ENCODE assay signal across 16 cellular contexts in genomic region chr11:1460994-1461805, GRCh38. TPM values are rescaled to one million over a fixed set of nuclear protein-coding genes. Genes with fewer than 3 reads are reported as not detected.
DNase-seq lines count a peak whose midpoint lies in the region; TF ChIP-seq lines count a peak whose summit lies in the region.
"Had no signal": no experiment of that assay in that cellular context is flagged by ENCODE, and none has a peak within 500 bp of the region (broad histone marks: within the 10 kb centered on the region; RNA-seq: fewer than 3 reads in every experiment).

No MANE protein-coding gene starts in this region.

- H3K4me1 Mint-ChIP-seq in glutamatergic neuron (ENCODE audit: low read depth, unreplicated experiment): peaks cover 7% of the 10 kb centered on the region
- no peaks in the 10 kb centered on the region for H3K4me1 Mint-ChIP-seq in activated CD4-positive, alpha-beta T cell treated with anti-CD3 and anti-CD28 coated beads, Interleukin-2, amount 10 ng/mL, durations not matched to agents 24 days and 14 days

- H3K27ac ChIP-seq in caudate nucleus (ENCODE audit: low read depth, low read length): peak overlapping the region; percentile 67
- peak overlapping the region in 7 of 8 donors; percentile 65 to 82 (median 69) for H3K27ac ChIP-seq in spleen
- H3K27ac ChIP-seq: C4-2B, hepatocyte had no signal

- DNase-seq in DMS53 treated with DMSO at 0.1 percent for 48 hours (lab: John Stamatoyannopoulos, UW; ENCODE audit: unreplicated experiment): peak; percentile 33
- no peak for DNase-seq in caudate nucleus (lab: John Stamatoyannopoulos, UW)
- DNase-seq in glutamatergic neuron: no peak
- no peak for DNase-seq in spleen
- no peak for DNase-seq in 8988T
- DNase-seq in NK-92 (lab: John Stamatoyannopoulos, UW; ENCODE audit: unreplicated experiment): no peak
- no peak for DNase-seq in kidney glomerular epithelial cell (lab: John Stamatoyannopoulos, UW)
- DNase-seq in activated CD4-positive, alpha-beta T cell treated with anti-CD3 and anti-CD28 coated beads, Interleukin-2, amount 10 ng/mL, durations not matched to agents 24 days and 14 days: no peak
- DNase-seq: activated CD4-positive, alpha-beta T cell treated with anti-CD3 and anti-CD28 coated beads for 48 hours; activated naive CD4-positive, alpha-beta T cell; NCI-H1436 treated with DMSO at 0.1 percent for 48 hours; NCI-H82; SK-N-SH had no signal

- H3K27me3 Mint-ChIP-seq in glutamatergic neuron (ENCODE audit: unreplicated experiment): peaks cover 32% of the 10 kb centered on the region
- no peaks in the 10 kb centered on the region for H3K27me3 Mint-ChIP-seq in activated CD4-positive, alpha-beta T cell treated with anti-CD3 and anti-CD28 coated beads, Interleukin-2, amount 10 ng/mL, durations not matched to agents 24 days and 14 days
- H3K27me3 Mint-ChIP-seq: dendritic cell treated with granulocyte-macrophage colony-stimulating factor and Interleukin-4, amounts not matched to agents 40 ng/mL and 50 ng/mL, for 4 days had no signal

- no peaks in the 10 kb centered on the region for H3K27me3 ChIP-seq in spleen (replicated peaks in 1 of 7)
- H3K27me3 ChIP-seq: hepatocyte had no signal

- H3K9me3 Mint-ChIP-seq in glutamatergic neuron (ENCODE audit: unreplicated experiment): peaks cover 29% of the 10 kb centered on the region
- H3K9me3 Mint-ChIP-seq in activated CD4-positive, alpha-beta T cell treated with anti-CD3 and anti-CD28 coated beads, Interleukin-2, amount 10 ng/mL, durations not matched to agents 24 days and 14 days: no peaks in the 10 kb centered on the region

- WGBS in spleen, 5 donors: 80 to 86% (median 82%) methylated on average over 43 to 50 of the region's 50 CpGs

- intact Hi-C loops in spleen (cut with DNase I; ENCODE audit: low total_unique reads): no loop called here
- intact Hi-C loops in activated CD4-positive, alpha-beta T cell treated with anti-CD3 and anti-CD28 coated beads, Interleukin-2, amount 10 ng/mL, durations not matched to agents 24 days and 14 days (cut with micrococcal nuclease): no loop called here

- H3K27ac Mint-ChIP-seq in glutamatergic neuron (ENCODE audit: unreplicated experiment): peak overlapping the region; percentile 52
- H3K27ac Mint-ChIP-seq in activated CD4-positive, alpha-beta T cell treated with anti-CD3 and anti-CD28 coated beads, Interleukin-2, amount 10 ng/mL, durations not matched to agents 24 days and 14 days: no peak overlapping the region
- H3K27ac Mint-ChIP-seq: dendritic cell treated with granulocyte-macrophage colony-stimulating factor and Interleukin-4, amounts not matched to agents 40 ng/mL and 50 ng/mL, for 4 days had no signal

- peaks cover 4 to 44% (median 20%) of the 10 kb centered on the region in 6 donors for H3K4me1 ChIP-seq in spleen

- peak overlapping the region in 2 of 8 donors; percentile 4 to 17 for H3K4me3 ChIP-seq in spleen
- H3K4me3 ChIP-seq: hepatocyte had no signal

- no peaks in the 10 kb centered on the region for H3K36me3 Mint-ChIP-seq in glutamatergic neuron (ENCODE audit: unreplicated experiment)
- H3K36me3 Mint-ChIP-seq in activated CD4-positive, alpha-beta T cell treated with anti-CD3 and anti-CD28 coated beads, Interleukin-2, amount 10 ng/mL, durations not matched to agents 24 days and 14 days (ENCODE audit: low read depth): no peaks in the 10 kb centered on the region

- peaks cover 0 to 14% (median 0%) of the 10 kb centered on the region in 8 donors for H3K9me3 ChIP-seq in spleen
- H3K9me3 ChIP-seq: SK-N-SH had no signal

- peaks cover 0 to 27% (median 0%) of the 10 kb centered on the region in 6 donors for H3K36me3 ChIP-seq in spleen

- no peak overlapping the region for H3K4me3 Mint-ChIP-seq in glutamatergic neuron (ENCODE audit: unreplicated experiment)
- no peak overlapping the region for H3K4me3 Mint-ChIP-seq in activated CD4-positive, alpha-beta T cell treated with anti-CD3 and anti-CD28 coated beads, Interleukin-2, amount 10 ng/mL, durations not matched to agents 24 days and 14 days
- H3K4me3 Mint-ChIP-seq: dendritic cell treated with granulocyte-macrophage colony-stimulating factor and Interleukin-4, amounts not matched to agents 40 ng/mL and 50 ng/mL, for 4 days had no signal

- no peak for TF ChIP-seq POLR2A in spleen (IDR thresholded peaks at IDR 0.05)

- TF ChIP-seq CTCF in glutamatergic neuron (IDR thresholded peaks at IDR 0.05; ENCODE audit: partially characterized antibody, unreplicated experiment): no peak
- no peak for TF ChIP-seq CTCF in spleen (IDR thresholded peaks at IDR 0.05 in 8 of 11, conservative IDR thresholded peaks at IDR 0.05 in 3 of 11)

RNA-seq across cellular contexts. Expression of gene MOB2, which starts 25.4 kb away (rescaled TPM):
- total RNA-seq in glutamatergic neuron (ENCODE audit: unreplicated experiment) (29.0 TPM), spleen (10 to 100 TPM; 28.1 to 49.8 (median 42.3) TPM)
- 10 to 100 TPM; 30.5 to 51.5 (median 32.6) TPM for polyA plus RNA-seq in spleen
- total RNA-seq in activated CD4-positive, alpha-beta T cell treated with anti-CD3 and anti-CD28 coated beads, Interleukin-2, amount 10 ng/mL, durations not matched to agents 24 days and 14 days: 22.4 and 23.5 TPM in 2 replicates
